ENCODE assay signal across 9 cellular contexts in genomic region chr1:28509705-28510349, GRCh38. TPM values are rescaled to one million over a fixed set of nuclear protein-coding genes. Genes with fewer than 3 reads are reported as not detected.
DNase-seq lines count a peak whose midpoint lies in the region; ATAC-seq and TF ChIP-seq lines count a peak whose summit lies in the region.
"Had no signal": no experiment of that assay in that cellular context is flagged by ENCODE, and none has a peak within 500 bp of the region (broad histone marks: within the 10 kb centered on the region; RNA-seq: fewer than 3 reads in every experiment).

No MANE protein-coding gene starts in this region.

- H3K27me3 ChIP-seq in Panc1 (ENCODE audit: control insufficient read depth, insufficient read depth, low read length) (no peaks in the 10 kb centered on the region), brain microvascular endothelial cell (replicated peaks) (no peaks in the 10 kb centered on the region)
- H3K27me3 ChIP-seq: neutrophil had no signal

- TF ChIP-seq CTCF in Panc1 (IDR thresholded peaks at IDR 0.05), result no peak
- no peak for TF ChIP-seq CTCF in brain microvascular endothelial cell (IDR thresholded peaks at IDR 0.05; ENCODE audit: low read depth, low read length, missing control alignments)

- H3K9me3 ChIP-seq in Panc1 (ENCODE audit: control insufficient read depth, insufficient read depth, low read depth, low read length), result no peaks in the 10 kb centered on the region
- H3K9me3 ChIP-seq: neutrophil had no signal

- intact Hi-C loops in Panc1 (cut with micrococcal nuclease; ENCODE audit: unreplicated experiment) (no loop called here), head of caudate nucleus (cut with DNase I) (loop anchor here (5.0 kb wide), 1 partner anchor 263 kb away; no protein-coding TSS in a partner anchor), cardiac septum (cut with DNase I) (loop anchor here (5.0 kb wide), 2 partner anchors 227 to 263 kb away; partner anchors contain the start of gene YTHDF2)

- CTCF ChIA-PET in Panc1 (lab: Charles Lee), result interaction anchor here (0.5 kb wide), 1 partner anchor 937 kb away, joined by 4 read pairs; no protein-coding TSS in a partner anchor

- peak overlapping the region in 5 of 6 donors; percentile 33 to 82 (median 79) for H3K27ac Mint-ChIP-seq in naive B cell

- in situ Hi-C loops in Panc1 (cut with HindIII; ENCODE audit: low pct_unique_long_range_greater_than_20kb, low sequenced_read_pairs) (no loop called here), brain microvascular endothelial cell (cut with HindIII; ENCODE audit: low pct_ligation_motif_present, low sequenced_read_pairs) (no loop called here)

- POLR2A ChIA-PET in Panc1 (lab: Charles Lee), result interaction anchor here (0.6 kb wide), 1 partner anchor 65 kb away, joined by 3 read pairs; no protein-coding TSS in a partner anchor

- H3K36me3 Mint-ChIP-seq in naive B cell, result peaks cover 18 to 24% of the 10 kb centered on the region in 2 donors

- ATAC-seq in Panc1, result no peak
- no peak for ATAC-seq in naive B cell (ENCODE audit: low read depth in 2 of 2)
- no peak for ATAC-seq in GM18873 (IDR thresholded peaks at IDR 0.05; ENCODE audit: low FRiP score, unreplicated experiment)
- no peak for ATAC-seq in GM19023 (IDR thresholded peaks at IDR 0.05; ENCODE audit: unreplicated experiment)

- peak overlapping the region; percentile 100 for H3K27ac ChIP-seq in Panc1 (ENCODE audit: low read length)
- peak overlapping the region; percentile 88 for H3K27ac ChIP-seq in brain microvascular endothelial cell

- no TSS peak for BruUV-seq in Panc1 (replicated peaks; lab: Mats Ljungman, UMichigan)

- peaks cover 42 to 77% (median 45%) of the 10 kb centered on the region in 3 donors for H3K4me1 Mint-ChIP-seq in naive B cell

- peaks cover 34% of the 10 kb centered on the region for H3K4me1 ChIP-seq in Panc1 (ENCODE audit: control insufficient read depth, insufficient read depth, low read length)

- peak overlapping the region; percentile 66 to 100 (median 95) for H3K4me3 Mint-ChIP-seq in naive B cell

- H3K27me3 Mint-ChIP-seq in naive B cell, result no peaks in the 10 kb centered on the region

- DNase-seq in DMS 273 treated with DMSO at 0.1 percent for 48 hours (lab: John Stamatoyannopoulos, UW), result peak; percentile 54
- no peak for DNase-seq in Panc1 (ENCODE audit: low read depth, low spot score)
- DNase-seq in brain microvascular endothelial cell, result no peak
- no peak for DNase-seq in naive B cell
- DNase-seq in head of caudate nucleus, result no peak
- no peak for DNase-seq in cardiac septum (ENCODE audit: low spot score)

- H3K36me3 ChIP-seq in Panc1 (ENCODE audit: control insufficient read depth, insufficient read depth, low read length) (peaks cover 36% of the 10 kb centered on the region), brain microvascular endothelial cell (replicated peaks) (peaks cover 72% of the 10 kb centered on the region)

- H3K4me3 ChIP-seq in Panc1 (ENCODE audit: low read depth in 2 of 2, low read length in 2 of 2) (peak overlapping the region; percentile 81 to 96), brain microvascular endothelial cell (ENCODE audit: low read depth, low read length) (peak overlapping the region; percentile 96)

- H3K9me3 Mint-ChIP-seq in naive B cell, result no peaks in the 10 kb centered on the region

RNA-seq across cellular contexts. Expression of gene RCC1, which starts 4.0 kb away (rescaled TPM):
- 61.2 TPM for total RNA-seq in Panc1 (2021; ENCODE audit: unreplicated experiment)
- 57.8 TPM for polyA plus RNA-seq in Panc1 (2012; ENCODE audit: insufficient read length)
- polyA plus RNA-seq in naive B cell (ENCODE audit: low read depth in 6 of 6), result 10 to 100 TPM in 3 of 6 donors, 1 to 10 TPM in 3; 3.8 to 12.2 (median 9.5) TPM
- 4.1 TPM for total RNA-seq in cardiac septum

RNA-seq across cellular contexts. Expression of gene TRNAU1AP, which starts 43.1 kb away (rescaled TPM):
- total RNA-seq in Panc1 (2021; ENCODE audit: unreplicated experiment) (39.1 TPM), cardiac septum (17.6 TPM)
- 21.7 TPM for polyA plus RNA-seq in Panc1 (2012; ENCODE audit: insufficient read length)
- polyA plus RNA-seq in naive B cell (ENCODE audit: low read depth in 6 of 6), result 10 to 100 TPM in 5 of 6 donors, 1 to 10 TPM in 1; 9.8 to 30.7 (median 25.9) TPM

Comparison
In these comparisons a context has a peak if more than half of its experiments do, and no peak if none do; other contexts are left out.
1. RNA of gene RCC1, which starts 4.0 kb away (total RNA-seq): 61.2 TPM in Panc1 (single experiment); 4.1 TPM in cardiac septum (single experiment); every median in the first group is over 10 times any median in the second.